19 cellular contexts compared by ENCODE assay signal in the genomic region with DNA sequence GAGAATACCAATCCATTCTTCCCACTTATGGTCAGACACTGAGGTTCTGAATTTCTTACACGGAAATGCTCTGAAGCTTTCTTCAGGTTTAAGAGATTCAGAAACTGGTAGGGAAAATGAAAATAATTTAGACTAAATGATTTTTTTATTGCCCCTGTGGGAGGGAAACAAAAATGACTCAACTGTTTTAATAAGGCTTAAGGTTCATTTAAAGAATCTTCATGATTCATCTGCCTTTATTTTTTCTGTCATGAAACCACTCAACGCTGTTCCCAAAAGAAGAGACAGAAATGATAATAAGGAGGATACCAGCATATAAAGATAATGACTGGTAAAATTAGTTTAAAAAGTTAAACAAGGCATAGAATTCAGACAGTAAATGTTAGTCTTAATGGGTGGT. TPM values are rescaled to one million over a fixed set of nuclear protein-coding genes. Genes with fewer than 3 reads are reported as not detected.
"Had no signal": no experiment of that assay in that cellular context is flagged by ENCODE, and none has a peak within 500 bp of the region (broad histone marks: within the 10 kb centered on the region; RNA-seq: fewer than 3 reads in every experiment).

No MANE protein-coding gene starts in this region.

- H3K27me3 ChIP-seq: ascending aorta, right atrium auricular region, suprapubic skin had no signal

- H3K36me3 ChIP-seq: ascending aorta, right atrium auricular region, suprapubic skin had no signal

- ATAC-seq: activated naive CD8-positive, alpha-beta T cell treated with anti-CD3 and anti-CD28 coated beads, Interleukin-2, amount 50 U/mL, for 24 hours; left ventricle myocardium superior; mucosa of descending colon; naive thymus-derived CD4-positive, alpha-beta T cell; stimulated activated naive CD8-positive, alpha-beta T cell treated with anti-CD3 and anti-CD28 coated beads, Interleukin-15, Interleukin-2, amounts not matched to agents 100 U/mL and 50 U/mL, for 24 hours had no signal

- H3K27ac ChIP-seq: ascending aorta, right atrium auricular region, suprapubic skin had no signal

- H3K9me3 ChIP-seq: mucosa of descending colon, suprapubic skin had no signal

- H3K4me3 ChIP-seq: ascending aorta, mucosa of descending colon, right atrium auricular region, suprapubic skin had no signal

- H3K4me1 ChIP-seq: ascending aorta, right atrium auricular region, suprapubic skin had no signal

- DNase-seq: activated CD4-positive, alpha-beta T cell treated with anti-CD3 and anti-CD28 coated beads, Interleukin-2, amount 50 U/mL, for 48 hours; activated CD4-positive, CD25-positive, alpha-beta regulatory T cell treated with anti-CD3 and anti-CD28 coated beads, Interleukin-2, amount 50 U/mL, for 72 hours; activated naive CD4-positive, alpha-beta T cell treated with anti-CD3 and anti-CD28 coated beads for 36 hours; activated naive CD8-positive, alpha-beta T cell treated with anti-CD3 and anti-CD28 coated beads, Interleukin-2, amount 50 U/mL, for 24 hours; left ventricle myocardium superior; mucosa of descending colon; naive thymus-derived CD4-positive, alpha-beta T cell; posterior cingulate gyrus; small intestine; stimulated activated CD4-positive, alpha-beta T cell treated with anti-CD3 and anti-CD28 coated beads, Interleukin-4, amount 100 ng/mL, for 4 hours; stimulated activated CD8-positive, alpha-beta memory T cell treated with anti-CD3 and anti-CD28 coated beads, Interleukin-4, amount 100 ng/mL, for 48 hours; stimulated activated naive CD8-positive, alpha-beta T cell treated with anti-CD3 and anti-CD28 coated beads, Interleukin-15, Interleukin-2, amounts not matched to agents 100 U/mL and 50 U/mL, for 24 hours; trophoblast cell had no signal

RNA-seq across cellular contexts. Expression of gene FAM47B, which starts 39.3 kb away (rescaled TPM):
- total RNA-seq: activated naive CD4-positive, alpha-beta T cell treated with anti-CD3 and anti-CD28 coated beads for 36 hours; activated T-helper 2 cell treated with anti-CD3 and anti-CD28 coated beads, Interferon-gamma antibody, Interleukin-2, Interleukin-4, amounts not matched to agents 10 μg/mL and 5 μg/mL and 100 μg/mL, durations not matched to agents 14 hours and 24 hours and 36 hours; ascending aorta; cardiac septum; kidney epithelial cell; left ventricle myocardium superior; mucosa of descending colon; naive thymus-derived CD4-positive, alpha-beta T cell; right atrium auricular region; suprapubic skin had no signal
- polyA plus RNA-seq: naive thymus-derived CD4-positive, alpha-beta T cell; small intestine had no signal
